In the genomic region with DNA sequence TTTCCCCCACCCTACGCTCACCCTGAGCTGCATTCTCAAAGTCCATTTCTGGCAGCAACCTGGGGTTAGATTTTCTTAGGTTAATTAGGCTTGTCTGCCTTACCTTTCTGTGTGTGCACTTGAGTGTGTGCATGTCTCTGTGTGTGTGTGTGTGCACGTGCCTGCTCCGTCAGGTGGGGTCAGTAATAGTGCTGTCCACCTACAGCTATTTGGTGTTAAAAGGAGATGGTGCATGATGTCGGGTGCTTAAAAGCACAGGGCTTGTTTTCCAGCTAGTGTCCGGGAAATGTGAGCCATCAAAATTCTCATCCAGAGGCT, we compare ENCODE assay signal across 28 cellular contexts.
"Had no signal": no experiment of that assay in that cellular context is flagged by ENCODE, and none has a peak within 500 bp of the region (broad histone marks: within the 10 kb centered on the region; RNA-seq: fewer than 3 reads in every experiment).

No MANE protein-coding gene starts in this region.

- H3K36me3 Mint-ChIP-seq: activated CD4-positive, alpha-beta memory T cell treated with anti-CD3 and anti-CD28 coated beads for 36 hours; activated CD8-positive, alpha-beta memory T cell treated with anti-CD3 and anti-CD28 coated beads, Interleukin-2, amount 10 ng/mL, durations not matched to agents 7 days and 5 days; activated naive CD4-positive, alpha-beta T cell treated with anti-CD3 and anti-CD28 coated beads, Interleukin-2, amount 10 ng/mL, durations not matched to agents 7 days and 5 days; activated naive CD4-positive, alpha-beta T cell treated with anti-CD3 and anti-CD28 coated beads, Interleukin-2, amount 50 U/mL, for 72 hours; activated naive CD8-positive, alpha-beta T cell treated with anti-CD3 and anti-CD28 coated beads, Interleukin-2, amount 10 ng/mL, durations not matched to agents 7 days and 5 days; brain had no signal

- H3K27ac ChIP-seq: ascending aorta, breast epithelium, cardiac muscle cell, coronary artery, esophagus muscularis mucosa, foreskin keratinocyte, heart right ventricle, hepatocyte had no signal

- ATAC-seq: activated CD4-positive, alpha-beta T cell treated with anti-CD3 and anti-CD28 coated beads for 36 hours; activated CD8-positive, alpha-beta memory T cell treated with anti-CD3 and anti-CD28 coated beads, Interleukin-2, amount 10 ng/mL, durations not matched to agents 7 days and 5 days; activated CD8-positive, alpha-beta T cell treated with anti-CD3 and anti-CD28 coated beads, Interleukin-2, amount 10 ng/mL, durations not matched to agents 7 days and 5 days; activated naive CD4-positive, alpha-beta T cell treated with anti-CD3 and anti-CD28 coated beads, Interleukin-2, amount 50 U/mL, for 72 hours had no signal

- H3K4me2 ChIP-seq: hepatocyte had no signal

- H3K79me2 ChIP-seq: hepatocyte had no signal

- H3K9me3 Mint-ChIP-seq: activated CD4-positive, alpha-beta memory T cell treated with anti-CD3 and anti-CD28 coated beads for 36 hours; activated CD4-positive, alpha-beta T cell treated with anti-CD3 and anti-CD28 coated beads, Interleukin-2, amount 10 ng/mL, durations not matched to agents 24 days and 14 days; activated naive CD4-positive, alpha-beta T cell treated with anti-CD3 and anti-CD28 coated beads, Interleukin-2, amount 10 ng/mL, durations not matched to agents 7 days and 5 days; activated naive CD4-positive, alpha-beta T cell treated with anti-CD3 and anti-CD28 coated beads, Interleukin-2, amount 50 U/mL, for 72 hours; activated naive CD8-positive, alpha-beta T cell treated with anti-CD3 and anti-CD28 coated beads, Interleukin-2, amount 10 ng/mL, durations not matched to agents 7 days and 5 days; dendritic cell treated with granulocyte-macrophage colony-stimulating factor and Interleukin-4, amounts not matched to agents 40 ng/mL and 50 ng/mL, for 4 days had no signal

- H3K27me3 ChIP-seq: ascending aorta, cardiac muscle cell, gastrocnemius medialis, hepatocyte had no signal

- H3K4me1 ChIP-seq: ascending aorta, breast epithelium, esophagus muscularis mucosa, foreskin keratinocyte, heart right ventricle had no signal

- H2AFZ ChIP-seq: hepatocyte had no signal

- H3K36me3 ChIP-seq: ascending aorta, breast epithelium, cardiac muscle cell, esophagus muscularis mucosa, gastrocnemius medialis, heart right ventricle had no signal

- H3K9me3 ChIP-seq: ascending aorta, breast epithelium, gastrocnemius medialis had no signal

- DNase-seq: activated CD4-positive, alpha-beta memory T cell treated with anti-CD3 and anti-CD28 coated beads for 36 hours; activated CD4-positive, alpha-beta T cell treated with anti-CD3 and anti-CD28 coated beads for 36 hours; activated CD4-positive, alpha-beta T cell treated with anti-CD3 and anti-CD28 coated beads, Interleukin-2, amount 10 ng/mL, durations not matched to agents 24 days and 14 days; activated CD4-positive, CD25-positive, alpha-beta regulatory T cell; activated CD4-positive, CD25-positive, alpha-beta regulatory T cell treated with anti-CD3 and anti-CD28 coated beads, Interleukin-2, amount 50 U/mL, for 72 hours; activated CD8-positive, alpha-beta memory T cell treated with anti-CD3 and anti-CD28 coated beads, Interleukin-2, amount 10 ng/mL, durations not matched to agents 7 days and 5 days; activated CD8-positive, alpha-beta memory T cell treated with anti-CD3 and anti-CD28 coated beads, Interleukin-2, amount 50 U/mL, for 4 hours; activated CD8-positive, alpha-beta T cell treated with anti-CD3 and anti-CD28 coated beads, Interleukin-2, amount 10 ng/mL, durations not matched to agents 7 days and 5 days; activated gamma-delta T cell; activated naive CD4-positive, alpha-beta T cell; activated naive CD4-positive, alpha-beta T cell treated with anti-CD3 and anti-CD28 coated beads, Interleukin-2, amount 10 ng/mL, durations not matched to agents 7 days and 5 days; activated naive CD8-positive, alpha-beta T cell treated with anti-CD3 and anti-CD28 coated beads, Interleukin-2, amount 10 ng/mL, durations not matched to agents 7 days and 5 days; activated T-cell treated with anti-CD3 and anti-CD28 coated beads, Interleukin-2, amount 50 U/mL, for 1 hour; activated T-cell treated with anti-CD3 and anti-CD28 coated beads, Interleukin-2, amount 50 U/mL, for 48 hours; effector memory CD4-positive, alpha-beta T cell; heart right ventricle had no signal

- H3K27ac Mint-ChIP-seq: activated CD4-positive, alpha-beta memory T cell treated with anti-CD3 and anti-CD28 coated beads for 36 hours; activated CD4-positive, alpha-beta T cell treated with anti-CD3 and anti-CD28 coated beads for 36 hours; activated CD4-positive, alpha-beta T cell treated with anti-CD3 and anti-CD28 coated beads, Interleukin-2, amount 10 ng/mL, durations not matched to agents 24 days and 14 days; activated CD8-positive, alpha-beta memory T cell treated with anti-CD3 and anti-CD28 coated beads, Interleukin-2, amount 10 ng/mL, durations not matched to agents 7 days and 5 days; activated CD8-positive, alpha-beta T cell treated with anti-CD3 and anti-CD28 coated beads, Interleukin-2, amount 10 ng/mL, durations not matched to agents 7 days and 5 days; activated naive CD4-positive, alpha-beta T cell treated with anti-CD3 and anti-CD28 coated beads, Interleukin-2, amount 10 ng/mL, durations not matched to agents 7 days and 5 days; activated naive CD4-positive, alpha-beta T cell treated with anti-CD3 and anti-CD28 coated beads, Interleukin-2, amount 50 U/mL, for 72 hours; activated naive CD8-positive, alpha-beta T cell treated with anti-CD3 and anti-CD28 coated beads, Interleukin-2, amount 10 ng/mL, durations not matched to agents 7 days and 5 days; dendritic cell treated with granulocyte-macrophage colony-stimulating factor and Interleukin-4, amounts not matched to agents 40 ng/mL and 50 ng/mL, for 4 days had no signal

- H3K27me3 Mint-ChIP-seq: activated CD4-positive, alpha-beta T cell treated with anti-CD3 and anti-CD28 coated beads, Interleukin-2, amount 10 ng/mL, durations not matched to agents 24 days and 14 days had no signal

- H3K4me3 Mint-ChIP-seq: activated CD4-positive, alpha-beta memory T cell treated with anti-CD3 and anti-CD28 coated beads for 36 hours; activated CD4-positive, alpha-beta T cell treated with anti-CD3 and anti-CD28 coated beads for 36 hours; activated CD4-positive, alpha-beta T cell treated with anti-CD3 and anti-CD28 coated beads, Interleukin-2, amount 10 ng/mL, durations not matched to agents 24 days and 14 days; activated CD8-positive, alpha-beta memory T cell treated with anti-CD3 and anti-CD28 coated beads, Interleukin-2, amount 10 ng/mL, durations not matched to agents 7 days and 5 days; activated CD8-positive, alpha-beta T cell treated with anti-CD3 and anti-CD28 coated beads, Interleukin-2, amount 10 ng/mL, durations not matched to agents 7 days and 5 days; activated naive CD4-positive, alpha-beta T cell treated with anti-CD3 and anti-CD28 coated beads, Interleukin-2, amount 10 ng/mL, durations not matched to agents 7 days and 5 days; activated naive CD8-positive, alpha-beta T cell treated with anti-CD3 and anti-CD28 coated beads, Interleukin-2, amount 10 ng/mL, durations not matched to agents 7 days and 5 days; brain; central memory CD8-positive, alpha-beta T cell; dendritic cell treated with granulocyte-macrophage colony-stimulating factor and Interleukin-4, amounts not matched to agents 40 ng/mL and 50 ng/mL, for 4 days had no signal

- H3K4me3 ChIP-seq: ascending aorta, breast epithelium, cardiac muscle cell, coronary artery, esophagus muscularis mucosa, heart right ventricle, hepatocyte had no signal

- H3K4me1 Mint-ChIP-seq: activated CD4-positive, alpha-beta T cell treated with anti-CD3 and anti-CD28 coated beads for 36 hours; activated CD4-positive, alpha-beta T cell treated with anti-CD3 and anti-CD28 coated beads, Interleukin-2, amount 10 ng/mL, durations not matched to agents 24 days and 14 days; activated CD8-positive, alpha-beta memory T cell treated with anti-CD3 and anti-CD28 coated beads, Interleukin-2, amount 10 ng/mL, durations not matched to agents 7 days and 5 days; activated naive CD4-positive, alpha-beta T cell treated with anti-CD3 and anti-CD28 coated beads, Interleukin-2, amount 10 ng/mL, durations not matched to agents 7 days and 5 days; activated naive CD8-positive, alpha-beta T cell treated with anti-CD3 and anti-CD28 coated beads, Interleukin-2, amount 10 ng/mL, durations not matched to agents 7 days and 5 days; central memory CD8-positive, alpha-beta T cell had no signal
